Comparison of ENCODE assay signal across 19 cellular contexts in genomic region chr6:17940151-17940791, GRCh38. TPM values are rescaled to one million over a fixed set of nuclear protein-coding genes. Genes with fewer than 3 reads are reported as not detected.
DNase-seq lines count a peak whose midpoint lies in the region; ATAC-seq and TF ChIP-seq lines count a peak whose summit lies in the region.
"Had no signal": no experiment of that assay in that cellular context is flagged by ENCODE, and none has a peak within 500 bp of the region (broad histone marks: within the 10 kb centered on the region; RNA-seq: fewer than 3 reads in every experiment).

No MANE protein-coding gene starts in this region.

- no peak overlapping the region for H3K4ac ChIP-seq in trophoblast cell (ENCODE audit: low read depth, low read length)

- no peak overlapping the region for H2AK5ac ChIP-seq in trophoblast cell (ENCODE audit: low read length)

- H3K27ac ChIP-seq in iPS-18a (ENCODE audit: low read length) = peak overlapping the region; percentile 64
- no peak overlapping the region for H3K27ac ChIP-seq in trophoblast cell (ENCODE audit: low read depth, low read length)
- H3K27ac ChIP-seq: 22Rv1, BLaER1, KMS-11, Peyer's patch had no signal

- no peak overlapping the region for H3K14ac ChIP-seq in trophoblast cell (ENCODE audit: low read length)

- H2AFZ ChIP-seq in trophoblast cell (ENCODE audit: insufficient read depth, low read length, poor library complexity) = no peak overlapping the region

- no peaks in the 10 kb centered on the region for H3K36me3 Mint-ChIP-seq in WTC11

- no peak overlapping the region for H2BK5ac ChIP-seq in trophoblast cell (ENCODE audit: low read depth, low read length, poor library complexity)

- no peaks in the 10 kb centered on the region for H3K79me1 ChIP-seq in trophoblast cell (ENCODE audit: low read length)

- CTCF ChIA-PET in WTC11 (lab: Charles Lee) = interaction anchor here (0.6 to 1.4 kb wide), 3 partner anchors 17 to 107 kb away, joined by 3 to 4 read pairs (median 4); no protein-coding TSS in a partner anchor

- no peaks in the 10 kb centered on the region for H3K36me3 ChIP-seq in iPS-18a (ENCODE audit: control insufficient read depth, low read depth, low read length)
- peaks cover 0 to 2% of the 10 kb centered on the region in 2 experiments for H3K36me3 ChIP-seq in trophoblast cell (ENCODE audit: control insufficient read depth in 1 of 2, insufficient read depth in 2 of 2, low read length in 2 of 2)
- H3K36me3 ChIP-seq: BLaER1, Peyer's patch had no signal

- H3K4me3 Mint-ChIP-seq in WTC11 = peak overlapping the region; percentile 73

- H3K27me3 Mint-ChIP-seq in WTC11 (ENCODE audit: low read depth) = no peaks in the 10 kb centered on the region; the same call in 1 of the 2 replicates

- no peaks in the 10 kb centered on the region for H3K9me3 Mint-ChIP-seq in WTC11

- H2BK12ac ChIP-seq in trophoblast cell (ENCODE audit: low read length) = no peak overlapping the region

- H3K18ac ChIP-seq in trophoblast cell (ENCODE audit: low read length) = no peak overlapping the region

- H3K9ac ChIP-seq in iPS-18a (ENCODE audit: low read length) (peak overlapping the region; percentile 52), trophoblast cell (ENCODE audit: low read length) (no peak overlapping the region)
- H3K9ac ChIP-seq: BLaER1, KMS-11 had no signal

- H2BK120ac ChIP-seq in trophoblast cell (ENCODE audit: insufficient read depth, low read length, poor library complexity) = no peak overlapping the region

- TF ChIP-seq CTCF in WTC11 (IDR thresholded peaks at IDR 0.05) = no peak

- no peak overlapping the region for H4K91ac ChIP-seq in trophoblast cell (ENCODE audit: low read depth, low read length)

- peaks cover 26% of the 10 kb centered on the region for H3K4me1 ChIP-seq in iPS-18a (ENCODE audit: control insufficient read depth, low read depth, low read length)
- H3K4me1 ChIP-seq in trophoblast cell (ENCODE audit: control insufficient read depth in 1 of 2, insufficient read depth in 2 of 2, low read length in 2 of 2) = no peaks in the 10 kb centered on the region
- H3K4me1 ChIP-seq: Peyer's patch had no signal

- POLR2A ChIA-PET in WTC11 (lab: Charles Lee) = interaction anchor here (0.6 to 1.5 kb wide), 2 partner anchors 14 to 536 kb away, joined by 4 read pairs; no protein-coding TSS in a partner anchor

- H3K4me1 Mint-ChIP-seq in WTC11 = peaks cover 53% of the 10 kb centered on the region

- no peaks in the 10 kb centered on the region for H3K27me3 ChIP-seq in iPS-18a (ENCODE audit: control insufficient read depth, insufficient read depth, low read length)
- H3K27me3 ChIP-seq in trophoblast cell (ENCODE audit: insufficient read depth, low read length) = no peaks in the 10 kb centered on the region
- H3K27me3 ChIP-seq: BLaER1, Peyer's patch had no signal

- peaks cover under 1% of the 10 kb centered on the region for H3K79me2 ChIP-seq in trophoblast cell (ENCODE audit: control insufficient read depth, insufficient read depth, low read length, poor library complexity)

- peak overlapping the region; percentile 61 for H3K4me3 ChIP-seq in iPS-18a (ENCODE audit: low read length)
- H3K4me3 ChIP-seq in trophoblast cell (ENCODE audit: low read depth, low read length) = no peak overlapping the region
- H3K4me3 ChIP-seq: BLaER1, GM12878, Peyer's patch had no signal

- H3K27ac Mint-ChIP-seq in WTC11 = peak overlapping the region; percentile 95

- ATAC-seq in WTC11 = peak; percentile 75
- ATAC-seq: GM12878 had no signal

- no peak overlapping the region for H3K23ac ChIP-seq in trophoblast cell (ENCODE audit: low read length)

- no peak overlapping the region for H4K12ac ChIP-seq in trophoblast cell (ENCODE audit: low read depth, low read length)

- H3K4me2 ChIP-seq in trophoblast cell (ENCODE audit: low read length) = peak overlapping the region; percentile 29
- H3K4me2 ChIP-seq: BLaER1, KMS-11 had no signal

- H4K8ac ChIP-seq in trophoblast cell (ENCODE audit: low read depth, low read length) = no peak overlapping the region

- DNase-seq in DMS 273 (lab: John Stamatoyannopoulos, UW; ENCODE audit: unreplicated experiment) = peak; percentile 46
- DNase-seq in DMS 273 treated with DMSO at 0.1 percent for 48 hours (lab: John Stamatoyannopoulos, UW) = no peak
- DNase-seq in WTC11 (ENCODE audit: low spot score) = no peak
- DNase-seq in trophoblast cell = no peak
- no peak for DNase-seq in NK-92 (lab: John Stamatoyannopoulos, UW; ENCODE audit: unreplicated experiment)
- DNase-seq in HPDE6-E6E7 (ENCODE audit: extremely low spot score) = no peak
- no peak for DNase-seq in activated naive CD4-positive, alpha-beta T cell (lab: John Stamatoyannopoulos, UW)
- DNase-seq: COR-L47, DMS53, NCI-H1092, NCI-H2227 treated with DMSO at 0.1 percent for 48 hours, NCI-H748 treated with DMSO at 0.1 percent for 48 hours, Peyer's patch, SHP77 had no signal

- H3K9me3 ChIP-seq in iPS-18a (ENCODE audit: control insufficient read depth, low read depth, low read length) (no peaks in the 10 kb centered on the region), trophoblast cell (ENCODE audit: insufficient read depth, low read depth, low read length) (no peaks in the 10 kb centered on the region)
- H3K9me3 ChIP-seq: BLaER1, Peyer's patch had no signal

- WGBS in trophoblast cell (ENCODE audit: extremely low coverage, insufficient coverage, insufficient read length) = no CpG with 5 or more reads among the region's 6 CpGs

TF ChIP-seq in WTC11, 78 proteins besides CTCF, POLR2A, EP300 and RAD21:
- TF ChIP-seq MXD4 (CRISPR knock-in tag; IDR thresholded peaks at IDR 0.05; ENCODE audit: borderline replicate concordance) (no peak), ELF4 (CRISPR knock-in tag; IDR thresholded peaks at IDR 0.05; ENCODE audit: low read depth) (no peak), CBFB (CRISPR knock-in tag; IDR thresholded peaks at IDR 0.05; ENCODE audit: low read depth) (no peak)

RNA-seq across cellular contexts. Expression of gene KIF13A, which starts 47.2 kb away (rescaled TPM):
- 27.8 to 32.7 TPM (median 27.8 TPM) in 3 replicates for total RNA-seq in WTC11 (2021)
- polyA plus RNA-seq in trophoblast cell (2013) = 53.4 and 54.2 TPM in 2 replicates
